ENCODE assay signal across 24 cellular contexts in the genomic region with DNA sequence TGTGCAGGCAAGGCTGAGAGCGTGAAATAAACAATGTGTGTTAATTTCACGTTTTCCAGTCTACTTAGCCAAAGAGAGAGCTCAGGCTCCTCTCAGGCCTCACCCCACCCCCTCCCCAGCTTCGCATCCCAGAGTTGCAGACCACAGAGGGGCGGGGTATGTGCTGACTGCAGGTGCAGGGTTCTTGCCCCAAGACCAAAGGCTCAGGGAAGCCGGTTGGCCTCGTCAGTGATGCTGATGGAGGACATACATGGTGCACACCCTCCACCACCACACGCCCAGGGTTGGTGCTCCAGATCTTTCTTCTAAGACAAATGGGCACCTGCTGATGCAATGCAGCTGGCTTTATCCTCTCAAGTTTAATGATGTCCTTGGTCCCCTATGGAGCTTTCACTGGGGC.
"Had no signal": no experiment of that assay in that cellular context is flagged by ENCODE, and none has a peak within 500 bp of the region (broad histone marks: within the 10 kb centered on the region; RNA-seq: fewer than 3 reads in every experiment).

No MANE protein-coding gene starts in this region.

- H3K9me3 ChIP-seq: left ventricle myocardium inferior, pancreas, prostate gland, stomach, testis, thyroid gland, transverse colon, upper lobe of left lung, vagina had no signal

- H3K36me3 ChIP-seq: left ventricle myocardium inferior, pancreas, prostate gland, stomach, thyroid gland, transverse colon, upper lobe of left lung, vagina had no signal

- FAIRE-seq: islet of Langerhans, pancreas had no signal

- H3K27me3 ChIP-seq: pancreas, stomach, testis, thyroid gland, transverse colon, upper lobe of left lung, vagina had no signal

- H3K4me1 ChIP-seq: left ventricle myocardium inferior, pancreas, prostate gland, stomach, testis, thyroid gland, transverse colon, upper lobe of left lung, vagina had no signal

- H3K27ac ChIP-seq: left ventricle myocardium inferior, pancreas, prostate gland, skin epidermis, stomach, testis, thyroid gland, transverse colon, upper lobe of left lung, vagina had no signal

- DNase-seq: immature natural killer cell; left ventricle myocardium inferior; naive thymus-derived CD8-positive, alpha-beta T cell; nucleus accumbens; pancreas; retina; right cardiac atrium; stimulated activated CD4-positive, alpha-beta T cell treated with anti-CD3 and anti-CD28 coated beads, Interleukin-12 subunit alpha, Interleukin-12 subunit beta, amount 100 ng/mL, for 4 hours; stimulated activated CD4-positive, alpha-beta T cell treated with anti-CD3 and anti-CD28 coated beads, Interleukin-15, amount 100 ng/mL, for 24 hours; stimulated activated CD4-positive, alpha-beta T cell treated with anti-CD3 and anti-CD28 coated beads, Interleukin-2, amount 100 ng/mL, for 24 hours; stimulated activated CD4-positive, alpha-beta T cell treated with anti-CD3 and anti-CD28 coated beads, Interleukin-4, amount 100 ng/mL, for 1 hour; stimulated activated naive B cell treated with anti-CD40 and anti-IgM and Interleukin-4, amounts not matched to agents 10 μg/mL and 1 μg/mL and 100 μg/mL, for 72 hours; stimulated activated naive CD8-positive, alpha-beta T cell treated with anti-CD3 and anti-CD28 coated beads, Interleukin-15, Interleukin-2, amounts not matched to agents 100 U/mL and 50 U/mL, for 24 hours; stomach; testis; thyroid gland; transverse colon; upper lobe of left lung had no signal

- H3K4me3 ChIP-seq: left ventricle myocardium inferior, lung, pancreas, prostate gland, skin epidermis, stomach, testis, thyroid gland, transverse colon, upper lobe of left lung, vagina had no signal

- ATAC-seq: naive thymus-derived CD8-positive, alpha-beta T cell; pancreas; right cardiac atrium; sciatic nerve; stimulated activated naive B cell treated with anti-CD40 and anti-IgM and Interleukin-4, amounts not matched to agents 10 μg/mL and 1 μg/mL and 100 μg/mL, for 72 hours; stimulated activated naive CD8-positive, alpha-beta T cell treated with anti-CD3 and anti-CD28 coated beads, Interleukin-15, Interleukin-2, amounts not matched to agents 100 U/mL and 50 U/mL, for 24 hours had no signal
